Comparison of ENCODE assay signal across 1 cellular context in genomic region chr3:133606342-133606741, GRCh38.
A peak's percentile ranks its signal among the peaks of the same experiment; 100 is the strongest.
TF ChIP-seq lines count a peak whose summit lies in the region.

No MANE protein-coding gene starts in this region.

TF ChIP-seq in HepG2, 621 proteins besides CTCF, POLR2A, EP300 and RAD21 (continued from another document):
- TF ChIP-seq AHDC1 (CRISPR knock-in tag; IDR thresholded peaks at IDR 0.05; ENCODE audit: borderline replicate concordance) (peak; percentile 31; the same call in 1 of the 2 replicates), KDM3A (CRISPR knock-in tag; IDR thresholded peaks at IDR 0.05; ENCODE audit: low read depth) (no peak), ESRRA (CRISPR knock-in tag; IDR thresholded peaks at IDR 0.05; ENCODE audit: low read depth) (0 out of 2 replicates have a peak, but pooled peaks have one; percentile 51), ZNF326 (CRISPR knock-in tag; IDR thresholded peaks at IDR 0.05; ENCODE audit: borderline replicate concordance) (no peak), FOXK1 (CRISPR knock-in tag; IDR thresholded peaks at IDR 0.05; ENCODE audit: borderline replicate concordance, low read depth) (no peak), ZNF451 (CRISPR knock-in tag; IDR thresholded peaks at IDR 0.05) (no peak), ZSCAN30 (CRISPR knock-in tag; IDR thresholded peaks at IDR 0.05) (no peak), ATF6 (CRISPR knock-in tag; conservative IDR thresholded peaks at IDR 0.05) (no peak), ZNF512 (CRISPR knock-in tag; IDR thresholded peaks at IDR 0.05) (no peak), ZNF563 (CRISPR knock-in tag; IDR thresholded peaks at IDR 0.05) (no peak), ZNF878 (CRISPR knock-in tag; IDR thresholded peaks at IDR 0.05) (no peak), NCOR1 (IDR thresholded peaks at IDR 0.05; ENCODE audit: borderline replicate concordance, low read length) (peak; percentile 43; the same call in 1 of the 2 replicates), ELF4 (CRISPR knock-in tag; IDR thresholded peaks at IDR 0.05; ENCODE audit: borderline replicate concordance) (no peak), CAMTA2 (CRISPR knock-in tag; IDR thresholded peaks at IDR 0.05; ENCODE audit: borderline replicate concordance) (no peak), SAP130 (CRISPR knock-in tag; IDR thresholded peaks at IDR 0.05; ENCODE audit: low read depth) (no peak), ZNF280D (CRISPR knock-in tag; IDR thresholded peaks at IDR 0.05) (no peak), ZNF33B (CRISPR knock-in tag; IDR thresholded peaks at IDR 0.05) (no peak), HNF4A (CRISPR knock-in tag; IDR thresholded peaks at IDR 0.05) (peak; percentile 52), ZNF672 (CRISPR knock-in tag; IDR thresholded peaks at IDR 0.05) (no peak), ATRX (CRISPR knock-in tag; IDR thresholded peaks at IDR 0.05; ENCODE audit: borderline replicate concordance) (no peak), MAZ (IDR thresholded peaks at IDR 0.05; ENCODE audit: borderline replicate concordance, low read depth, low read length) (no peak), MAZ (CRISPR knock-in tag; IDR thresholded peaks at IDR 0.05; ENCODE audit: low read depth) (no peak), CEBPB (IDR thresholded peaks at IDR 0.05; ENCODE audit: borderline replicate concordance, low read depth, low read length) (no peak), ZNF362 (CRISPR knock-in tag; IDR thresholded peaks at IDR 0.05; ENCODE audit: borderline replicate concordance) (peak; percentile 75), MXI1 (IDR thresholded peaks at IDR 0.05; ENCODE audit: borderline replicate concordance, low read depth, low read length) (no peak), PAXIP1 (CRISPR knock-in tag; conservative IDR thresholded peaks at IDR 0.05) (peak; percentile 42), GATAD2A (CRISPR knock-in tag; IDR thresholded peaks at IDR 0.05) (0 out of 2 replicates have a peak, but pooled peaks have one; percentile 25)
